ENCODE assay signal across 1 cellular context in genomic region chr9:137273095-137273490, GRCh38.
TF ChIP-seq lines count a peak whose summit lies in the region.

No MANE protein-coding gene starts in this region.

TF ChIP-seq in IMR-90, 13 proteins besides CTCF, POLR2A, EP300 and RAD21:
- TF ChIP-seq SMC3 (IDR thresholded peaks at IDR 0.05; ENCODE audit: low read depth, low read length) (no peak), USF2 (IDR thresholded peaks at IDR 0.05; ENCODE audit: low read depth, low read length) (no peak), RFX5 (IDR thresholded peaks at IDR 0.05; ENCODE audit: low read depth, low read length) (no peak), BHLHE40 (IDR thresholded peaks at IDR 0.05; ENCODE audit: low read depth, low read length) (no peak), ELK1 (IDR thresholded peaks at IDR 0.05; ENCODE audit: borderline replicate concordance, low read depth, low read length) (no peak), NFE2L2 (IDR thresholded peaks at IDR 0.05; ENCODE audit: low read depth, low read length) (no peak), MAFK (IDR thresholded peaks at IDR 0.05; ENCODE audit: low read depth, low read length) (no peak), CEBPB (IDR thresholded peaks at IDR 0.05; ENCODE audit: low read depth, low read length) (no peak), MAZ (IDR thresholded peaks at IDR 0.05; ENCODE audit: borderline replicate concordance, low read depth, low read length) (no peak), RCOR1 (IDR thresholded peaks at IDR 0.05; ENCODE audit: insufficient replicate concordance, low read length) (no peak), FOS (IDR thresholded peaks at IDR 0.05; ENCODE audit: low read depth, low read length) (no peak), CHD1 (IDR thresholded peaks at IDR 0.05; ENCODE audit: low read depth, low read length) (no peak), MXI1 (IDR thresholded peaks at IDR 0.05; ENCODE audit: borderline replicate concordance, low read depth, low read length) (no peak)
